ENCODE assay signal across 20 cellular contexts in the genomic region with DNA sequence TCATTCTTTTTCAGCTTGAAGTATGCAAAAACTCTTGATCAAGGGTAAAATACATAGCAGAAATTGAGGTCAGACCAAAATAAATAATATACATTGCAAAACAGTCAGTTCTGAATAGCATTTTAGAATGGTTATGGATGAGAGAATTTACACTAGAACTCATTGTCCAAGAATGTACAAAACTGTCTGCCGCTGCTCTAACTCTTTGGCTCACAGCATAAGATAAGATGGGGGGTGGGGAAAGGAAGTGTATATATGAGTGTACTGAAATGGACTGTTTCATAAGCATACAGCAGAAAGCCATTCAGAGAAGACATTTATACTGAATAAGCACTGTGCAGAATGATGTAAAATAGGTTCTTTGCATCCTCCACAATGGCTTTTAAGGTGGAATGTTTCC.
DNase-seq lines count a peak whose midpoint lies in the region; ATAC-seq, FAIRE-seq and TF ChIP-seq lines count a peak whose summit lies in the region.
"Had no signal": no experiment of that assay in that cellular context is flagged by ENCODE, and none has a peak within 500 bp of the region (broad histone marks: within the 10 kb centered on the region; RNA-seq: fewer than 3 reads in every experiment).

No MANE protein-coding gene starts in this region.

- H4K20me1 ChIP-seq in astrocyte (ENCODE audit: insufficient read depth, low read length) (no peaks in the 10 kb centered on the region), OCI-LY7 (ENCODE audit: insufficient read depth, low read length) (no peaks in the 10 kb centered on the region)

- no peak overlapping the region for H3K27ac ChIP-seq in astrocyte (ENCODE audit: low read depth, low read length)
- no peak overlapping the region for H3K27ac ChIP-seq in OCI-LY7 (ENCODE audit: low read depth, low read length, poor library complexity, severe bottlenecking)

- no peaks in the 10 kb centered on the region for H3K27me3 Mint-ChIP-seq in astrocyte (ENCODE audit: low read depth, unreplicated experiment)
- H3K27me3 Mint-ChIP-seq in T-cell: no peaks in the 10 kb centered on the region
- H3K27me3 Mint-ChIP-seq: IgD-negative memory B cell had no signal

- POLR2A ChIA-PET in T-cell (lab: Charles Lee) (no interaction called here), OCI-LY7 (lab: Charles Lee) (no interaction called here)

- no peak overlapping the region for H3K4me3 ChIP-seq in astrocyte (ENCODE audit: insufficient read depth, low read depth, low read length)
- no peak overlapping the region for H3K4me3 ChIP-seq in choroid plexus epithelial cell (ENCODE audit: low read depth, low read length)
- H3K4me3 ChIP-seq in OCI-LY7 (ENCODE audit: low read depth, low read length, poor library complexity, severe bottlenecking): no peak overlapping the region

- TF ChIP-seq CTCF in astrocyte (IDR thresholded peaks at IDR 0.05; ENCODE audit: insufficient read depth, low read depth, low read length) (no peak), choroid plexus epithelial cell (conservative IDR thresholded peaks at IDR 0.05; ENCODE audit: low read depth, low read length) (no peak), OCI-LY7 (conservative IDR thresholded peaks at IDR 0.05; ENCODE audit: low read length) (no peak)

- no peak overlapping the region for H3K9ac ChIP-seq in astrocyte (ENCODE audit: low read length)

- no peaks in the 10 kb centered on the region for H3K9me2 ChIP-seq in OCI-LY7 (ENCODE audit: insufficient read depth, low read length)

- H3K27ac Mint-ChIP-seq in astrocyte (ENCODE audit: unreplicated experiment) (no peak overlapping the region), T-cell (no peak overlapping the region)
- H3K27ac Mint-ChIP-seq: IgD-negative memory B cell had no signal

- peaks cover 2% of the 10 kb centered on the region for H3K9me3 Mint-ChIP-seq in astrocyte (ENCODE audit: unreplicated experiment)
- H3K9me3 Mint-ChIP-seq in T-cell: peaks cover 7 to 21% (median 12%) of the 10 kb centered on the region in 3 donors

- H3K79me2 ChIP-seq in astrocyte (ENCODE audit: insufficient read depth, low read length) (no peaks in the 10 kb centered on the region), OCI-LY7 (ENCODE audit: insufficient read depth, low read depth, low read length) (no peaks in the 10 kb centered on the region)

- DNase-seq in astrocyte (ENCODE audit: low read depth) (peak; percentile 14), choroid plexus epithelial cell (ENCODE audit: low read depth) (peak; percentile 83), iris pigment epithelial cell (ENCODE audit: low read depth) (peak; percentile 76), renal cortical epithelial cell (ENCODE audit: low read depth) (peak; percentile 65), NCI-H187 treated with DMSO at 0.1 percent for 48 hours (lab: John Stamatoyannopoulos, UW) (no peak), T-cell (no peak), OCI-LY7 (ENCODE audit: low spot score) (no peak)
- DNase-seq in stimulated activated CD4-positive, alpha-beta T cell treated with anti-CD3 and anti-CD28 coated beads, Interleukin-2, amount 100 ng/mL, for 48 hours: no peak
- DNase-seq: BE2C, EL, GF-D8, MV-4-11, NCI-H1105 treated with DMSO at 0.1 percent for 48 hours, NCI-H2081, NCI-H2171, NCI-H345, NCI-H524 treated with DMSO at 0.1 percent for 48 hours, SHP77 treated with DMSO at 0.1 percent for 48 hours had no signal

- intact Hi-C loops in OCI-LY7 (cut with micrococcal nuclease; ENCODE audit: unreplicated experiment): loop anchor here (1.0 to 10.0 kb wide), 2 partner anchors 13 to 228 kb away; no protein-coding TSS in a partner anchor

- H2AFZ ChIP-seq in astrocyte (ENCODE audit: low read depth, low read length) (no peak overlapping the region), OCI-LY7 (ENCODE audit: low read length) (no peak overlapping the region)

- H3K36me3 ChIP-seq in astrocyte (ENCODE audit: insufficient read depth, low read length) (no peaks in the 10 kb centered on the region), OCI-LY7 (ENCODE audit: insufficient read depth, low read length) (no peaks in the 10 kb centered on the region)
- H3K36me3 ChIP-seq: BE2C had no signal

- H3K4me1 ChIP-seq in astrocyte (ENCODE audit: insufficient read depth, low read length) (no peaks in the 10 kb centered on the region), OCI-LY7 (ENCODE audit: insufficient read depth, low read length, poor library complexity, severe bottlenecking) (no peaks in the 10 kb centered on the region)
- H3K4me1 ChIP-seq: BE2C had no signal

- H3K9me3 ChIP-seq in astrocyte (ENCODE audit: insufficient read depth, low read depth, low read length): peaks cover 4% of the 10 kb centered on the region
- H3K9me3 ChIP-seq in OCI-LY7 (ENCODE audit: low read length): no peaks in the 10 kb centered on the region
- H3K9me3 ChIP-seq: BE2C had no signal

- H3K36me3 Mint-ChIP-seq in astrocyte (ENCODE audit: low read depth, unreplicated experiment) (no peaks in the 10 kb centered on the region), T-cell (no peaks in the 10 kb centered on the region)
- H3K36me3 Mint-ChIP-seq: IgD-negative memory B cell had no signal

- peaks cover 12% of the 10 kb centered on the region for H3K4me1 Mint-ChIP-seq in astrocyte (ENCODE audit: low read depth, unreplicated experiment)
- H3K4me1 Mint-ChIP-seq in T-cell: no peaks in the 10 kb centered on the region
- H3K4me1 Mint-ChIP-seq: IgD-negative memory B cell had no signal

- H3K4me2 ChIP-seq in astrocyte (ENCODE audit: low read length) (no peak overlapping the region), OCI-LY7 (ENCODE audit: low read length) (no peak overlapping the region)

- no peak for FAIRE-seq in astrocyte (lab: Jason Lieb, UNC)
- FAIRE-seq: GM19239 had no signal

- no TSS peak for BruUV-seq in OCI-LY7 (replicated peaks; lab: Mats Ljungman, UMichigan)

- CTCF ChIA-PET in T-cell (lab: Charles Lee): no interaction called here
- CTCF ChIA-PET in OCI-LY7 (lab: Charles Lee; ENCODE audit: unreplicated experiment): no interaction called here

- no peaks in the 10 kb centered on the region for H3K27me3 ChIP-seq in astrocyte (ENCODE audit: insufficient read depth, low read length)
- H3K27me3 ChIP-seq: BE2C had no signal

- no peak overlapping the region for H3K4me3 Mint-ChIP-seq in astrocyte (ENCODE audit: unreplicated experiment)
- no peak overlapping the region for H3K4me3 Mint-ChIP-seq in T-cell
- H3K4me3 Mint-ChIP-seq: IgD-negative memory B cell had no signal

- ATAC-seq in T-cell (replicated peaks in 1 of 4): no peak

Comparison
In these comparisons a context has a peak if more than half of its experiments do, and no peak if none do; other contexts are left out.
1. DNase-seq: peak in astrocyte (single experiment), choroid plexus epithelial cell (single experiment), iris pigment epithelial cell (single experiment) and renal cortical epithelial cell (single experiment); none in NCI-H187 treated with DMSO at 0.1 percent for 48 hours (single experiment), stimulated activated CD4-positive, alpha-beta T cell treated with anti-CD3 and anti-CD28 coated beads, Interleukin-2, amount 100 ng/mL, for 48 hours (0 of 2), T-cell (0 of 34) and OCI-LY7 (single experiment).